18 cellular contexts compared by ENCODE assay signal in genomic region chr11:85951049-85951405, GRCh38.
A peak's percentile ranks its signal among the peaks of the same experiment; 100 is the strongest.
DNase-seq lines count a peak whose midpoint lies in the region; ATAC-seq and TF ChIP-seq lines count a peak whose summit lies in the region.
"Had no signal": no experiment of that assay in that cellular context is flagged by ENCODE, and none has a peak within 500 bp of the region (broad histone marks: within the 10 kb centered on the region; RNA-seq: fewer than 3 reads in every experiment).

No MANE protein-coding gene starts in this region.

- H3K36me3 Mint-ChIP-seq in stimulated activated naive CD8-positive, alpha-beta T cell treated with anti-CD3 and anti-CD28 coated beads, Interleukin-15, Interleukin-2, amounts not matched to agents 100 ng/mL and 50 ng/mL, for 24 hours (ENCODE audit: low read depth) = peaks cover 34% of the 10 kb centered on the region
- peaks cover 25% of the 10 kb centered on the region for H3K36me3 Mint-ChIP-seq in activated T-helper 17 cell treated with anti-CD3 and anti-CD28 coated beads, Interleukin-2, amount 50 U/mL, for 72 hours (ENCODE audit: low read depth)
- H3K36me3 Mint-ChIP-seq in CD14-positive monocyte = peaks cover 12 to 31% of the 10 kb centered on the region in 2 donors

- no peak for ATAC-seq in stimulated activated naive CD8-positive, alpha-beta T cell treated with anti-CD3 and anti-CD28 coated beads, Interleukin-15, amount 100 ng/mL, for 72 hours
- ATAC-seq in activated T-helper 17 cell treated with anti-CD3 and anti-CD28 coated beads, Interleukin-2, amount 50 U/mL, for 72 hours (replicated peaks) = no peak
- ATAC-seq in left colon = peak; percentile 15
- no peak for ATAC-seq in GM18868 (IDR thresholded peaks at IDR 0.05; ENCODE audit: unreplicated experiment)
- no peak for ATAC-seq in GM19324 (IDR thresholded peaks at IDR 0.05; ENCODE audit: low FRiP score, unreplicated experiment)

- H3K9me3 Mint-ChIP-seq in stimulated activated naive CD8-positive, alpha-beta T cell treated with anti-CD3 and anti-CD28 coated beads, Interleukin-15, Interleukin-2, amounts not matched to agents 100 ng/mL and 50 ng/mL, for 24 hours = peaks cover 27% of the 10 kb centered on the region
- H3K9me3 Mint-ChIP-seq in stimulated activated naive CD8-positive, alpha-beta T cell treated with anti-CD3 and anti-CD28 coated beads, Interleukin-15, amount 100 ng/mL, for 72 hours = peaks cover 14 to 19% of the 10 kb centered on the region in 2 donors
- H3K9me3 Mint-ChIP-seq in activated T-helper 17 cell treated with anti-CD3 and anti-CD28 coated beads, Interleukin-2, amount 50 U/mL, for 72 hours = peaks cover 8% of the 10 kb centered on the region
- H3K9me3 Mint-ChIP-seq in CD14-positive monocyte = peaks cover 0 to 9% (median 5%) of the 10 kb centered on the region in 7 donors
- H3K9me3 Mint-ChIP-seq: H9 had no signal

- H3K27ac Mint-ChIP-seq in stimulated activated naive CD8-positive, alpha-beta T cell treated with anti-CD3 and anti-CD28 coated beads, Interleukin-15, Interleukin-2, amounts not matched to agents 100 ng/mL and 50 ng/mL, for 24 hours = peak overlapping the region; percentile 5
- H3K27ac Mint-ChIP-seq in stimulated activated naive CD8-positive, alpha-beta T cell treated with anti-CD3 and anti-CD28 coated beads, Interleukin-15, amount 100 ng/mL, for 72 hours = no peak overlapping the region
- H3K27ac Mint-ChIP-seq in activated T-helper 17 cell treated with anti-CD3 and anti-CD28 coated beads, Interleukin-2, amount 50 U/mL, for 72 hours = peak overlapping the region; percentile 8
- peak overlapping the region in 2 of 7 donors; percentile 8 to 22 for H3K27ac Mint-ChIP-seq in CD14-positive monocyte
- H3K27ac Mint-ChIP-seq: H9 had no signal

- no peak overlapping the region for H3K4me3 Mint-ChIP-seq in stimulated activated naive CD8-positive, alpha-beta T cell treated with anti-CD3 and anti-CD28 coated beads, Interleukin-15, Interleukin-2, amounts not matched to agents 100 ng/mL and 50 ng/mL, for 24 hours
- no peak overlapping the region for H3K4me3 Mint-ChIP-seq in stimulated activated naive CD8-positive, alpha-beta T cell treated with anti-CD3 and anti-CD28 coated beads, Interleukin-15, amount 100 ng/mL, for 72 hours
- H3K4me3 Mint-ChIP-seq in activated T-helper 17 cell treated with anti-CD3 and anti-CD28 coated beads, Interleukin-2, amount 50 U/mL, for 72 hours = no peak overlapping the region
- no peak overlapping the region for H3K4me3 Mint-ChIP-seq in CD14-positive monocyte
- H3K4me3 Mint-ChIP-seq: H9 had no signal

- no peak for TF ChIP-seq CTCF in CD14-positive monocyte (IDR thresholded peaks at IDR 0.05)

- no peak for DNase-seq in stimulated activated naive CD8-positive, alpha-beta T cell treated with anti-CD3 and anti-CD28 coated beads, Interleukin-15, amount 100 ng/mL, for 72 hours
- DNase-seq in left colon (no peak), CD14-positive monocyte (ENCODE audit: low spot score) (no peak)
- DNase-seq in stimulated activated CD4-positive, alpha-beta T cell treated with anti-CD3 and anti-CD28 coated beads, Interleukin-15, amount 100 ng/mL, for 24 hours = no peak
- DNase-seq: DMS153, EL, H9, NCI-H1417 treated with DMSO at 0.1 percent for 48 hours, NCI-H1930, NCI-H2171, NCI-H446, NCI-H69, SHP77 treated with DMSO at 0.1 percent for 48 hours had no signal

- intact Hi-C loops in left colon (cut with DNase I, micrococcal nuclease) (no loop called here), CD14-positive monocyte (cut with micrococcal nuclease) (no loop called here)

- peaks cover 44% of the 10 kb centered on the region for H3K4me1 Mint-ChIP-seq in stimulated activated naive CD8-positive, alpha-beta T cell treated with anti-CD3 and anti-CD28 coated beads, Interleukin-15, Interleukin-2, amounts not matched to agents 100 ng/mL and 50 ng/mL, for 24 hours (ENCODE audit: low read depth)
- peaks cover 32% of the 10 kb centered on the region for H3K4me1 Mint-ChIP-seq in stimulated activated naive CD8-positive, alpha-beta T cell treated with anti-CD3 and anti-CD28 coated beads, Interleukin-15, amount 100 ng/mL, for 72 hours
- peaks cover 16% of the 10 kb centered on the region for H3K4me1 Mint-ChIP-seq in activated T-helper 17 cell treated with anti-CD3 and anti-CD28 coated beads, Interleukin-2, amount 50 U/mL, for 72 hours
- H3K4me1 Mint-ChIP-seq in CD14-positive monocyte = peaks cover 58% of the 10 kb centered on the region
- H3K4me1 Mint-ChIP-seq: H9 had no signal

- H3K27me3 Mint-ChIP-seq in stimulated activated naive CD8-positive, alpha-beta T cell treated with anti-CD3 and anti-CD28 coated beads, Interleukin-15, Interleukin-2, amounts not matched to agents 100 ng/mL and 50 ng/mL, for 24 hours = no peaks in the 10 kb centered on the region
- no peaks in the 10 kb centered on the region for H3K27me3 Mint-ChIP-seq in stimulated activated naive CD8-positive, alpha-beta T cell treated with anti-CD3 and anti-CD28 coated beads, Interleukin-15, amount 100 ng/mL, for 72 hours
- H3K27me3 Mint-ChIP-seq in activated T-helper 17 cell treated with anti-CD3 and anti-CD28 coated beads, Interleukin-2, amount 50 U/mL, for 72 hours = no peaks in the 10 kb centered on the region
- H3K27me3 Mint-ChIP-seq in CD14-positive monocyte (ENCODE audit: low read depth in 3 of 3) = peaks cover 0 to 2% (median 0%) of the 10 kb centered on the region in 3 donors
- H3K27me3 Mint-ChIP-seq: IgD-negative memory B cell had no signal

Comparison
In these comparisons a context has a peak if more than half of its experiments do, and no peak if none do; other contexts are left out.
1. H3K27ac Mint-ChIP-seq: peak in stimulated activated naive CD8-positive, alpha-beta T cell treated with anti-CD3 and anti-CD28 coated beads, Interleukin-15, Interleukin-2, amounts not matched to agents 100 ng/mL and 50 ng/mL, for 24 hours (single experiment) and activated T-helper 17 cell treated with anti-CD3 and anti-CD28 coated beads, Interleukin-2, amount 50 U/mL, for 72 hours (single experiment); none in stimulated activated naive CD8-positive, alpha-beta T cell treated with anti-CD3 and anti-CD28 coated beads, Interleukin-15, amount 100 ng/mL, for 72 hours (0 of 2).